ENCODE assay signal across 18 cellular contexts in the genomic region with DNA sequence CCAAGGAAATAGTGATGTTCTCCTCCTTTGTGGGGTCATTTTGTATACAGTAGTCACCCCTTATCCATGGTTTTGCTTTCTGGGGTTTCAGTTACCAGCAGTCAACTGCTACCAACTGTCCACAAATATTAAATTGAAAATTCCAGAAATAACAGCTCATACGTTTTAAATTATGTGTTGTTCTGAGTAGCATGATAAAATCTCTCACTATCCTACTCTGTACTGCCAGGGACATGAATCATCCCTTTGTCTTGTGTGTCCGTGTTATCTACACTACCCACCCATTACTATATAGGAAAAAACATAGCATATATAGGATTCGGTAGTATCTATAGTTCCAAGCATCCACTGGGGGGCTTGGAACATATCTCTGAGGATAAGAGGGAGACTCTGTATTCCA.
"Had no signal": no experiment of that assay in that cellular context is flagged by ENCODE, and none has a peak within 500 bp of the region (broad histone marks: within the 10 kb centered on the region; RNA-seq: fewer than 3 reads in every experiment).

No MANE protein-coding gene starts in this region.

- H3K27ac ChIP-seq: colonic mucosa, esophagus squamous epithelium, left ventricle myocardium inferior, pancreas, stomach, thoracic aorta, transverse colon had no signal

- ATAC-seq: pancreas had no signal

- H3K4me1 ChIP-seq: colonic mucosa, esophagus squamous epithelium, pancreas, stomach, transverse colon had no signal

- DNase-seq: colonic mucosa; dermis blood vessel endothelial cell; esophagus squamous epithelium; immature natural killer cell; left ventricle myocardium inferior; mesendoderm; naive B cell; occipital lobe; pancreas; right cardiac atrium; small intestine; stimulated activated CD4-positive, alpha-beta T cell treated with anti-CD3 and anti-CD28 coated beads, Interleukin-12 subunit alpha, Interleukin-12 subunit beta, amount 100 ng/mL, for 4 hours; stimulated activated naive CD4-positive, alpha-beta T cell; stomach; substantia nigra; transverse colon had no signal

- H3K36me3 ChIP-seq: colonic mucosa, esophagus squamous epithelium, left ventricle myocardium inferior, pancreas, stomach, thoracic aorta, transverse colon had no signal

- H3K9me3 ChIP-seq: colonic mucosa, esophagus squamous epithelium, left ventricle myocardium inferior, pancreas, stomach, thoracic aorta, transverse colon had no signal

- H3K27me3 ChIP-seq: colonic mucosa, esophagus squamous epithelium, pancreas, stomach, transverse colon had no signal

- H3K4me3 ChIP-seq: colonic mucosa, esophagus squamous epithelium, left ventricle myocardium inferior, lung, pancreas, stomach, thoracic aorta, transverse colon had no signal
